ENCODE assay signal across 1 cellular context in the genomic region with DNA sequence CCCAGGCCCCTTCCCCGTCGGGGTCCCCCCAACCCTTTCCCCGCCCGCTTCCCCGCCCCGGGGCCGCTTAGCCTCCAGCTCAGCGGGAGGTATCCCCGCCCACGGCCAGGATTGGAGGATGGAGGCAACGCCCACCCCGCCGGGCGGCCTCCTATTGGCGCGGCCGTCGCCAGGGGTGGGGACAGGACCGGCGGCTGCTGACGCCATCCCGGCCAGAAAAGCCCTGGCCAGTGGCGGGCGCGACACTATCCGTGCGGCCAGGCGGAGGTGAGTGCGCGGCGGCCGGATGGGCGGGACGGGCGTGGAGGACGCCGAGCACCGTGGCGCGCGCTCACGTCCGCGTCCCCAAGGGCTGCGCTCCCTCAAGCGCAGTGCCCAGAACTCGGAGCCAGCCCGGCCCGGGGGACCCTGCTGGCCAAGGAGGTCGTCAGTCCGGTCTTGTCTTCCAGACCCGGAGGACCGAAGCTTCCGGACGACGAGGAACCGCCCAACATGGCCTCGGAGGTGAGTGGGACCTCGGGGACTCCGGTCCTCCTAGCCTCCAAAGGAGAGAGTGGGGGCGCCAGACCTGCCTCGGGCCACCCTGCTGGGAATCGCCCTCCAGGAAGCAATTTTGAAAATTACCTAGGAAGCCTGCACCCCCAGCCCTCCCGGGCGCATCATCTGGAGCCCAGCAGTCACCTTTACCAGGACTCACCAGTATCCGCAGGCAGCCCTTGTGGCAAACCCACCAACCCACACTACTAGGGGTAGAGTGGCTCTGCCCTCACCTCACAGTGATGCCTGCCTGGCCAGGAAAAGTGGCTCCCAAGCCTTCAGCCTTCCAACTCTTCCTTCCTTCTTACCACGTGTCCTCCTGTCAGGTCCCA.
TF ChIP-seq lines count a peak whose summit lies in the region.

A gene (plus strand): TSS at position 230 of the 869 bp plus-strand sequence. CDS start 263 bp downstream, at position 493.

TF ChIP-seq in IMR-90, 13 proteins besides CTCF, POLR2A, EP300 and RAD21:
- TF ChIP-seq, protein P1, sequence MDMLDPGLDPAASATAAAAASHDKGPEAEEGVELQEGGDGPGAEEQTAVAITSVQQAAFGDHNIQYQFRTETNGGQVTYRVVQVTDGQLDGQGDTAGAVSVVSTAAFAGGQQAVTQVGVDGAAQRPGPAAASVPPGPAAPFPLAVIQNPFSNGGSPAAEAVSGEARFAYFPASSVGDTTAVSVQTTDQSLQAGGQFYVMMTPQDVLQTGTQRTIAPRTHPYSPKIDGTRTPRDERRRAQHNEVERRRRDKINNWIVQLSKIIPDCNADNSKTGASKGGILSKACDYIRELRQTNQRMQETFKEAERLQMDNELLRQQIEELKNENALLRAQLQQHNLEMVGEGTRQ (IDR thresholded peaks at IDR 0.05; ENCODE audit: low read depth, low read length) = peak; percentile 10; the same call in 1 of the 2 replicates
- TF ChIP-seq CEBPB (IDR thresholded peaks at IDR 0.05; ENCODE audit: low read depth, low read length) (no peak), MXI1 (IDR thresholded peaks at IDR 0.05; ENCODE audit: borderline replicate concordance, low read depth, low read length) (peak; percentile 96), MAZ (IDR thresholded peaks at IDR 0.05; ENCODE audit: borderline replicate concordance, low read depth, low read length) (peak; percentile 36; the same call in 1 of the 2 replicates), CHD1 (IDR thresholded peaks at IDR 0.05; ENCODE audit: low read depth, low read length) (no peak)
- TF ChIP-seq, protein P2, sequence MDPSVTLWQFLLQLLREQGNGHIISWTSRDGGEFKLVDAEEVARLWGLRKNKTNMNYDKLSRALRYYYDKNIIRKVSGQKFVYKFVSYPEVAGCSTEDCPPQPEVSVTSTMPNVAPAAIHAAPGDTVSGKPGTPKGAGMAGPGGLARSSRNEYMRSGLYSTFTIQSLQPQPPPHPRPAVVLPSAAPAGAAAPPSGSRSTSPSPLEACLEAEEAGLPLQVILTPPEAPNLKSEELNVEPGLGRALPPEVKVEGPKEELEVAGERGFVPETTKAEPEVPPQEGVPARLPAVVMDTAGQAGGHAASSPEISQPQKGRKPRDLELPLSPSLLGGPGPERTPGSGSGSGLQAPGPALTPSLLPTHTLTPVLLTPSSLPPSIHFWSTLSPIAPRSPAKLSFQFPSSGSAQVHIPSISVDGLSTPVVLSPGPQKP (IDR thresholded peaks at IDR 0.05; ENCODE audit: borderline replicate concordance, low read depth, low read length) = no peak
